12 cellular contexts compared by ENCODE assay signal in the genomic region with DNA sequence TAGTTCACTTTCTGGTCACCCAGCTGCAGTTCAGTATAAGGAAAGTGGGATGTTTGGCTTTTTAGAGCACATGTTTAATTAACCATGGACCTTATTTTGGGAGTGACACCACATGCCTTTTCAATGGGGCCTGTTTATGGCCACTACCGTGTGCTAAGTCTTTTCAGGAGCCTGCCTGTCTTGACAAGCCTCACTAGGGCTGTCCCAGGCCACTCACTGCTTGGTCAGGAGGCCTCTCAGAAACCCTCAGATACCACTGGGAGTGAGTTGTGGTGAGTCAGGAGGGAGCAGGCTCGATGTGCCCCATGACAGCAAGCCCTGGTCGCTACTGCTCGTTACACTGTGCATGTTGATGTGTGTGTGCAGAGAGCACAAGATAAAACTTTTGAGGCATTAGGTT.
DNase-seq lines count a peak whose midpoint lies in the region; ATAC-seq and TF ChIP-seq lines count a peak whose summit lies in the region.
"Had no signal": no experiment of that assay in that cellular context is flagged by ENCODE, and none has a peak within 500 bp of the region (broad histone marks: within the 10 kb centered on the region; RNA-seq: fewer than 3 reads in every experiment).

No MANE protein-coding gene starts in this region.

- H3K9me3 ChIP-seq in neural progenitor cell (ENCODE audit: low read depth) = no peaks in the 10 kb centered on the region
- no peaks in the 10 kb centered on the region for H3K9me3 ChIP-seq in WERI-Rb-1 (ENCODE audit: severe bottlenecking)

- H3K27me3 ChIP-seq in neural progenitor cell (no peaks in the 10 kb centered on the region), WERI-Rb-1 (ENCODE audit: insufficient read depth, low read depth, severe bottlenecking) (no peaks in the 10 kb centered on the region)

- H3K4me3 ChIP-seq in NB4 (ENCODE audit: low read depth, low read length) = no peak overlapping the region
- no peak overlapping the region for H3K4me3 ChIP-seq in choroid plexus epithelial cell (ENCODE audit: low read depth, low read length)
- H3K4me3 ChIP-seq in neural progenitor cell = no peak overlapping the region
- no peak overlapping the region for H3K4me3 ChIP-seq in WERI-Rb-1 (ENCODE audit: low read depth, low read length)

- H3K4me3 Mint-ChIP-seq in neural progenitor cell = no peak overlapping the region

- no peaks in the 10 kb centered on the region for H3K36me3 Mint-ChIP-seq in neural progenitor cell

- peaks cover 16% of the 10 kb centered on the region for H3F3A ChIP-seq in neural progenitor cell (ENCODE audit: low read depth)

- H3K36me3 ChIP-seq in neural progenitor cell (peaks cover 2% of the 10 kb centered on the region), WERI-Rb-1 (peaks cover 7% of the 10 kb centered on the region)

- H3K4me2 ChIP-seq in neural progenitor cell = peak overlapping the region; percentile 18

- H3K27me3 Mint-ChIP-seq in neural progenitor cell (ENCODE audit: insufficient read depth, low read depth) = no peaks in the 10 kb centered on the region

- ATAC-seq in GM19397 (IDR thresholded peaks at IDR 0.05; ENCODE audit: unreplicated experiment) = no peak

- H3K27ac ChIP-seq in neural progenitor cell (no peak overlapping the region), WERI-Rb-1 (no peak overlapping the region)

- TF ChIP-seq CTCF in NB4 (IDR thresholded peaks at IDR 0.05; ENCODE audit: low read depth, low read length) (no peak), choroid plexus epithelial cell (conservative IDR thresholded peaks at IDR 0.05; ENCODE audit: low read depth, low read length) (no peak), neural progenitor cell (IDR thresholded peaks at IDR 0.05) (no peak), WERI-Rb-1 (IDR thresholded peaks at IDR 0.05; ENCODE audit: low read depth, low read length) (no peak)

- H3K4me1 ChIP-seq in neural progenitor cell = peaks cover 46% of the 10 kb centered on the region

- peaks cover 60% of the 10 kb centered on the region for H4K20me1 ChIP-seq in neural progenitor cell (ENCODE audit: low read depth)

- no peak overlapping the region for H3K9ac ChIP-seq in neural progenitor cell

- peak; percentile 20 for DNase-seq in DMS53 (lab: John Stamatoyannopoulos, UW)
- DNase-seq in DMS53 treated with DMSO at 0.1 percent for 48 hours (lab: John Stamatoyannopoulos, UW; ENCODE audit: unreplicated experiment) = no peak
- peak; percentile 55 for DNase-seq in NB4 (ENCODE audit: low read depth)
- peak; percentile 84 for DNase-seq in choroid plexus epithelial cell (ENCODE audit: low read depth)
- DNase-seq in neural progenitor cell (ENCODE audit: low spot score) = no peak
- DNase-seq in NOMO-1 treated with DMSO at 0.1 percent for 48 hours (lab: John Stamatoyannopoulos, UW; ENCODE audit: unreplicated experiment) = no peak
- DNase-seq in WERI-Rb-1 = no peak
- DNase-seq: 8988T, glutamatergic neuron, NCI-H510A, posterior cingulate gyrus had no signal

- no peak overlapping the region for H3K27ac Mint-ChIP-seq in neural progenitor cell

- TF ChIP-seq POLR2A in NB4 (IDR thresholded peaks at IDR 0.05; ENCODE audit: extremely low read depth, insufficient read length) = no peak

- peaks cover 93% of the 10 kb centered on the region for H3K79me2 ChIP-seq in neural progenitor cell (ENCODE audit: low read depth)

- no peak overlapping the region for H2AFZ ChIP-seq in neural progenitor cell (replicated peaks)

- H3K4me1 Mint-ChIP-seq in neural progenitor cell = peaks cover 40% of the 10 kb centered on the region

- no peaks in the 10 kb centered on the region for H3K9me3 Mint-ChIP-seq in neural progenitor cell

Comparison
In these comparisons a context has a peak if more than half of its experiments do, and no peak if none do; other contexts are left out.
1. DNase-seq: peak in DMS53 (single experiment), NB4 (single experiment) and choroid plexus epithelial cell (single experiment); none in DMS53 treated with DMSO at 0.1 percent for 48 hours (single experiment), neural progenitor cell (single experiment), NOMO-1 treated with DMSO at 0.1 percent for 48 hours (single experiment) and WERI-Rb-1 (single experiment).